ENCODE assay signal across 26 cellular contexts in genomic region chr1:163583782-163584181, GRCh38.
DNase-seq lines count a peak whose midpoint lies in the region; ATAC-seq and TF ChIP-seq lines count a peak whose summit lies in the region.
"Had no signal": no experiment of that assay in that cellular context is flagged by ENCODE, and none has a peak within 500 bp of the region (broad histone marks: within the 10 kb centered on the region; RNA-seq: fewer than 3 reads in every experiment).

No MANE protein-coding gene starts in this region.

- H3K9me3 ChIP-seq in parathyroid adenoma (ENCODE audit: control insufficient read depth, low read length), result no peaks in the 10 kb centered on the region
- H3K9me3 ChIP-seq: BE2C, HAP-1 had no signal

- TF ChIP-seq CTCF in LNCaP clone FGC (IDR thresholded peaks at IDR 0.05; ENCODE audit: control insufficient read depth, extremely low read depth, insufficient read depth) (no peak), parathyroid adenoma (IDR thresholded peaks at IDR 0.05) (no peak), CD14-positive monocyte (IDR thresholded peaks at IDR 0.05) (no peak)

- H3K79me2 ChIP-seq in parathyroid adenoma, result no peaks in the 10 kb centered on the region

- H3K4me3 Mint-ChIP-seq in CD14-positive monocyte, result no peak overlapping the region
- H3K4me3 Mint-ChIP-seq: GM23338, HFFc6 had no signal

- H2AFZ ChIP-seq in parathyroid adenoma, result no peak overlapping the region
- H2AFZ ChIP-seq: GM23338 had no signal

- H3K27me3 ChIP-seq in parathyroid adenoma (ENCODE audit: control insufficient read depth, insufficient read depth, low read length), result no peaks in the 10 kb centered on the region
- H3K27me3 ChIP-seq: BE2C had no signal

- no peak overlapping the region for H3K9ac ChIP-seq in parathyroid adenoma

- H3K27ac ChIP-seq in parathyroid adenoma, result peak overlapping the region; percentile 7
- H3K27ac ChIP-seq in substantia nigra (ENCODE audit: low read depth, low read length, poor library complexity, severe bottlenecking), result no peak overlapping the region

- no peak for ATAC-seq in HG02623 (IDR thresholded peaks at IDR 0.05; ENCODE audit: unreplicated experiment)
- no peak for ATAC-seq in GM21825 (IDR thresholded peaks at IDR 0.05; ENCODE audit: unreplicated experiment)
- ATAC-seq: GM23338, HepG2, PC-3, SK-N-SH treated with all-trans-retinoic acid at 6 μM for 48 hours had no signal

- H3K36me3 ChIP-seq in parathyroid adenoma (ENCODE audit: control insufficient read depth, insufficient read depth, low read length), result no peaks in the 10 kb centered on the region
- H3K36me3 ChIP-seq: BE2C, HAP-1 had no signal

- H3K4me3 ChIP-seq in LNCaP clone FGC (ENCODE audit: low read depth, low read length) (0 out of 2 replicates have a peak overlapping the region, but pooled peaks have one; percentile 5), parathyroid adenoma (ENCODE audit: low read depth, low read length) (no peak overlapping the region)
- H3K4me3 ChIP-seq: GM23338, HAP-1 had no signal

- H3K4me1 ChIP-seq in parathyroid adenoma, result peaks cover 2% of the 10 kb centered on the region
- H3K4me1 ChIP-seq: BE2C, HAP-1 had no signal

- peaks cover 0 to 6% (median 2%) of the 10 kb centered on the region in 7 donors for H3K9me3 Mint-ChIP-seq in CD14-positive monocyte
- H3K9me3 Mint-ChIP-seq: GM23338, HFFc6 had no signal

- no peaks in the 10 kb centered on the region for H3K27me3 Mint-ChIP-seq in CD14-positive monocyte (ENCODE audit: low read depth in 3 of 3)

- no peak overlapping the region for H3K27ac Mint-ChIP-seq in CD14-positive monocyte
- H3K27ac Mint-ChIP-seq: GM23338, HFFc6 had no signal

- H3K4me1 Mint-ChIP-seq in CD14-positive monocyte, result no peaks in the 10 kb centered on the region

- no peaks in the 10 kb centered on the region for H3K36me3 Mint-ChIP-seq in CD14-positive monocyte

- H3K4me2 ChIP-seq in parathyroid adenoma (ENCODE audit: low read length), result no peak overlapping the region
- H3K4me2 ChIP-seq: GM23338 had no signal

- intact Hi-C loops in CD14-positive monocyte (cut with micrococcal nuclease), result no loop called here

- DNase-seq in LNCaP clone FGC (ENCODE audit: low read depth) (peak; percentile 59), kidney tubule cell (ENCODE audit: low spot score) (peak; percentile 3), CD14-positive monocyte (ENCODE audit: low spot score) (no peak), substantia nigra (lab: John Stamatoyannopoulos, UW) (no peak)
- DNase-seq: ACHN, BE2C, Calu3, DMS53, HFFc6, Karpas-422, MV-4-11, NCI-H1105, NCI-H1436 treated with DMSO at 0.1 percent for 48 hours, NCI-H187 treated with DMSO at 0.1 percent for 48 hours, NCI-H2171 treated with DMSO at 0.1 percent for 48 hours, NCI-H345, NCI-H524, NCI-H774, PC-3 had no signal

Comparison
In these comparisons a context has a peak if more than half of its experiments do, and no peak if none do; other contexts are left out.
1. DNase-seq: peak in LNCaP clone FGC (single experiment) and kidney tubule cell (single experiment); none in CD14-positive monocyte (single experiment) and substantia nigra (0 of 49).